ENCODE assay signal across 16 cellular contexts in genomic region chr4:171891038-171891437, GRCh38.
DNase-seq lines count a peak whose midpoint lies in the region; ATAC-seq, FAIRE-seq and TF ChIP-seq lines count a peak whose summit lies in the region.
"Had no signal": no experiment of that assay in that cellular context is flagged by ENCODE, and none has a peak within 500 bp of the region (broad histone marks: within the 10 kb centered on the region; RNA-seq: fewer than 3 reads in every experiment).

No MANE protein-coding gene starts in this region.

- no peak for DNase-seq in GM12864 (ENCODE audit: low read depth)
- no peak for DNase-seq in activated CD4-positive, alpha-beta T cell treated with anti-CD3 and anti-CD28 coated beads, Interleukin-2, amount 50 U/mL, for 48 hours
- DNase-seq in kidney: no peak
- DNase-seq in activated CD4-positive, alpha-beta T cell treated with anti-CD3 and anti-CD28 coated beads, Interleukin-2, amount 10 ng/mL, durations not matched to agents 7 days and 5 days: no peak
- DNase-seq: left ventricle myocardium inferior, NCI-H146, NCI-H82, transverse colon had no signal

- no peak overlapping the region for H3K4me3 ChIP-seq in GM12864 (ENCODE audit: low read depth, low read length)
- H3K4me3 ChIP-seq in kidney (ENCODE audit: low read length in 2 of 2): no peak overlapping the region
- H3K4me3 ChIP-seq: A549, left ventricle myocardium inferior, skin epidermis, transverse colon had no signal

- POLR2A ChIA-PET in activated CD4-positive, alpha-beta T cell treated with anti-CD3 and anti-CD28 coated beads, Interleukin-2, amount 10 ng/mL, durations not matched to agents 7 days and 5 days (lab: Charles Lee): no interaction called here

- no peaks in the 10 kb centered on the region for H3K4me1 Mint-ChIP-seq in activated CD4-positive, alpha-beta T cell treated with anti-CD3 and anti-CD28 coated beads, Interleukin-2, amount 10 ng/mL, durations not matched to agents 7 days and 5 days

- CTCF ChIA-PET in activated CD4-positive, alpha-beta T cell treated with anti-CD3 and anti-CD28 coated beads, Interleukin-2, amount 10 ng/mL, durations not matched to agents 7 days and 5 days (lab: Charles Lee): no interaction called here

- H3K4me3 Mint-ChIP-seq in activated CD4-positive, alpha-beta T cell treated with anti-CD3 and anti-CD28 coated beads, Interleukin-2, amount 10 ng/mL, durations not matched to agents 7 days and 5 days: no peak overlapping the region
- H3K4me3 Mint-ChIP-seq: activated T-helper 1 cell treated with anti-CD3 and anti-CD28 coated beads, Interleukin-12 subunit alpha, Interleukin-12 subunit beta, Interleukin-2, Interleukin-4 antibody, amounts not matched to agents 30 ng/mL and 10 ng/mL and 1 ng/mL, durations not matched to agents 14 hours and 24 hours and 36 hours had no signal

- no peaks in the 10 kb centered on the region for H3K4me1 ChIP-seq in kidney (ENCODE audit: control insufficient read depth in 1 of 2, insufficient read depth in 1 of 2, low read depth in 1 of 2, low read length in 2 of 2)
- H3K4me1 ChIP-seq: A549, left ventricle myocardium inferior, transverse colon had no signal

- no peaks in the 10 kb centered on the region for H3K36me3 Mint-ChIP-seq in activated CD4-positive, alpha-beta T cell treated with anti-CD3 and anti-CD28 coated beads, Interleukin-2, amount 10 ng/mL, durations not matched to agents 7 days and 5 days (ENCODE audit: low read depth)

- H3K27ac ChIP-seq in kidney (ENCODE audit: low read depth in 2 of 2, low read length in 2 of 2): no peak overlapping the region
- H3K27ac ChIP-seq: A549, left ventricle myocardium inferior, skin epidermis, transverse colon had no signal

- no peak for FAIRE-seq in kidney (lab: Jason Lieb, UNC)
- FAIRE-seq: A549, endothelial cell of umbilical vein had no signal

- no peaks in the 10 kb centered on the region for H3K9me3 Mint-ChIP-seq in activated CD4-positive, alpha-beta T cell treated with anti-CD3 and anti-CD28 coated beads, Interleukin-2, amount 10 ng/mL, durations not matched to agents 7 days and 5 days

- ATAC-seq in GM19395 (IDR thresholded peaks at IDR 0.05; ENCODE audit: unreplicated experiment) (peak; percentile 94), HG02870 (IDR thresholded peaks at IDR 0.05; ENCODE audit: unreplicated experiment) (peak; percentile 98), HG03558 (IDR thresholded peaks at IDR 0.05; ENCODE audit: extremely low read depth, unreplicated experiment) (peak; percentile 79), HG03097 (IDR thresholded peaks at IDR 0.05; ENCODE audit: low FRiP score, unreplicated experiment) (no peak)
- ATAC-seq: A549 had no signal

- TF ChIP-seq CTCF in GM12864 (IDR thresholded peaks at IDR 0.05; ENCODE audit: low read depth, low read length, missing control alignments) (peak; percentile 6), kidney (IDR thresholded peaks at IDR 0.05; ENCODE audit: borderline replicate concordance, extremely low read depth, insufficient read depth) (no peak)

- H3K27me3 Mint-ChIP-seq in activated CD4-positive, alpha-beta T cell treated with anti-CD3 and anti-CD28 coated beads, Interleukin-2, amount 10 ng/mL, durations not matched to agents 7 days and 5 days: no peaks in the 10 kb centered on the region

- no peak overlapping the region for H3K9ac ChIP-seq in kidney (ENCODE audit: low read length in 2 of 2)

- H3K27ac Mint-ChIP-seq in activated CD4-positive, alpha-beta T cell treated with anti-CD3 and anti-CD28 coated beads, Interleukin-2, amount 10 ng/mL, durations not matched to agents 7 days and 5 days: no peak overlapping the region
- H3K27ac Mint-ChIP-seq: activated T-helper 1 cell treated with anti-CD3 and anti-CD28 coated beads, Interleukin-12 subunit alpha, Interleukin-12 subunit beta, Interleukin-2, Interleukin-4 antibody, amounts not matched to agents 30 ng/mL and 10 ng/mL and 1 ng/mL, durations not matched to agents 14 hours and 24 hours and 36 hours had no signal

- H3K36me3 ChIP-seq in kidney (ENCODE audit: control insufficient read depth in 1 of 2, insufficient read depth in 2 of 2, low read length in 2 of 2): no peaks in the 10 kb centered on the region
- H3K36me3 ChIP-seq: left ventricle myocardium inferior, transverse colon had no signal

- intact Hi-C loops in kidney (cut with DNase I): no loop called here

- H3K9me3 ChIP-seq in kidney (ENCODE audit: control insufficient read depth in 1 of 2, low read length in 2 of 2): no peaks in the 10 kb centered on the region
- H3K9me3 ChIP-seq: A549, left ventricle myocardium inferior, transverse colon had no signal
